ENCODE assay signal across 1 cellular context in genomic region chr16:15547072-15547767, GRCh38.
TF ChIP-seq lines count a peak whose summit lies in the region.
"Not testable (repeated sequence)": the region's sequence is repeated elsewhere in the genome, so short reads cannot be mapped to it uniquely, and the experiment has no call there.

No MANE protein-coding gene starts in this region.

TF ChIP-seq in HepG2, 621 proteins besides CTCF, POLR2A, EP300 and RAD21 (continued from another document):
- TF ChIP-seq ZNF350 (CRISPR knock-in tag; IDR thresholded peaks at IDR 0.05; ENCODE audit: borderline replicate concordance, low read depth) (0 out of 2 replicates have a peak, but pooled peaks have one; percentile 13), ATF4 (CRISPR knock-in tag; IDR thresholded peaks at IDR 0.05) (0 out of 4 replicates have a peak, but pooled peaks of 1 of the 2 experiments have one; percentile 7), LCORL (CRISPR knock-in tag; IDR thresholded peaks at IDR 0.05) (peak; percentile 26; the same call in 1 of the 2 replicates), HNF1B (CRISPR knock-in tag; IDR thresholded peaks at IDR 0.05) (peak; percentile 87), GATAD2A (CRISPR knock-in tag; IDR thresholded peaks at IDR 0.05) (peak; percentile 29; the same call in 1 of the 2 replicates), RXRB (CRISPR knock-in tag; IDR thresholded peaks at IDR 0.05; ENCODE audit: borderline replicate concordance) (peak; percentile 19; the same call in 1 of the 2 replicates), HOMEZ (CRISPR knock-in tag; IDR thresholded peaks at IDR 0.05; ENCODE audit: low read depth) (peak; percentile 35; the same call in 1 of the 2 replicates), HBP1 (CRISPR knock-in tag; IDR thresholded peaks at IDR 0.05; ENCODE audit: low read depth) (peak; percentile 27; the same call in 1 of the 2 replicates), CEBPG (CRISPR knock-in tag; IDR thresholded peaks at IDR 0.05) (0 out of 2 replicates have a peak, but pooled peaks have one; percentile 5), SAP130 (CRISPR knock-in tag; IDR thresholded peaks at IDR 0.05; ENCODE audit: low read depth) (peak; percentile 56), ZFY (CRISPR knock-in tag; IDR thresholded peaks at IDR 0.05) (peak; percentile 19; the same call in 1 of the 2 replicates), HNF1A (IDR thresholded peaks at IDR 0.05; ENCODE audit: low read depth) (peak; percentile 77), HNF1A (CRISPR knock-in tag; IDR thresholded peaks at IDR 0.05; ENCODE audit: borderline replicate concordance) (peak; percentile 73; the same call in 1 of the 2 replicates), IRF2 (CRISPR knock-in tag; IDR thresholded peaks at IDR 0.05) (peak; percentile 68), ARID5B (CRISPR knock-in tag; IDR thresholded peaks at IDR 0.05) (peak; percentile 55; the same call in 1 of the 2 replicates), ZNF749 (CRISPR knock-in tag; IDR thresholded peaks at IDR 0.05; ENCODE audit: borderline replicate concordance) (0 out of 2 replicates have a peak, but pooled peaks have one; percentile 17), ZNF644 (CRISPR knock-in tag; IDR thresholded peaks at IDR 0.05; ENCODE audit: low read depth) (peak; percentile 78), ZNF710 (CRISPR knock-in tag; IDR thresholded peaks at IDR 0.05; ENCODE audit: borderline replicate concordance) (0 out of 2 replicates have a peak, but pooled peaks have one; percentile 52), KDM5B (CRISPR knock-in tag; IDR thresholded peaks at IDR 0.05; ENCODE audit: borderline replicate concordance) (peak; percentile 16; the same call in 1 of the 2 replicates), ZNF292 (CRISPR knock-in tag; IDR thresholded peaks at IDR 0.05; ENCODE audit: borderline replicate concordance, low read depth) (peak; percentile 23; the same call in 1 of the 2 replicates), RFXAP (CRISPR knock-in tag; IDR thresholded peaks at IDR 0.05; ENCODE audit: borderline replicate concordance) (peak; percentile 48; the same call in 1 of the 2 replicates), JUND (CRISPR knock-in tag; IDR thresholded peaks at IDR 0.05) (peak; percentile 72; the same call in 1 of the 2 replicates), ETV5 (CRISPR knock-in tag; IDR thresholded peaks at IDR 0.05; ENCODE audit: borderline replicate concordance) (peak; percentile 24; the same call in 1 of the 2 replicates), FOXA3 (CRISPR knock-in tag; IDR thresholded peaks at IDR 0.05) (peak; percentile 28; the same call in 1 of the 2 replicates), ZNF232 (CRISPR knock-in tag; IDR thresholded peaks at IDR 0.05; ENCODE audit: borderline replicate concordance) (0 out of 2 replicates have a peak, but pooled peaks have one; percentile 36), MIXL1 (CRISPR knock-in tag; IDR thresholded peaks at IDR 0.05) (peak; percentile 43; the same call in 1 of the 2 replicates), ZMYM2 (CRISPR knock-in tag; IDR thresholded peaks at IDR 0.05) (peak; percentile 94), ZNF766 (CRISPR knock-in tag; IDR thresholded peaks at IDR 0.05; ENCODE audit: borderline replicate concordance) (0 out of 2 replicates have a peak, but pooled peaks have one; percentile 29), PRPF4 (IDR thresholded peaks at IDR 0.05; ENCODE audit: low read depth, low read length, poor library complexity, severe bottlenecking) (peak; percentile 44), ZSCAN21 (CRISPR knock-in tag; IDR thresholded peaks at IDR 0.05; ENCODE audit: borderline replicate concordance) (0 out of 2 replicates have a peak, but pooled peaks have one; percentile 5), CBX5 (CRISPR knock-in tag; IDR thresholded peaks at IDR 0.05; ENCODE audit: borderline replicate concordance) (peak; percentile 13; the same call in 1 of the 2 replicates), ADNP (CRISPR knock-in tag; IDR thresholded peaks at IDR 0.05) (peak; percentile 86), ATF3 (CRISPR knock-in tag; IDR thresholded peaks at IDR 0.05) (peak; percentile 78), ZNF687 (CRISPR knock-in tag; IDR thresholded peaks at IDR 0.05) (peak; percentile 34)
- not testable (repeated sequence) for TF ChIP-seq LCORL (IDR thresholded peaks at IDR 0.05)
